In the genomic region with DNA sequence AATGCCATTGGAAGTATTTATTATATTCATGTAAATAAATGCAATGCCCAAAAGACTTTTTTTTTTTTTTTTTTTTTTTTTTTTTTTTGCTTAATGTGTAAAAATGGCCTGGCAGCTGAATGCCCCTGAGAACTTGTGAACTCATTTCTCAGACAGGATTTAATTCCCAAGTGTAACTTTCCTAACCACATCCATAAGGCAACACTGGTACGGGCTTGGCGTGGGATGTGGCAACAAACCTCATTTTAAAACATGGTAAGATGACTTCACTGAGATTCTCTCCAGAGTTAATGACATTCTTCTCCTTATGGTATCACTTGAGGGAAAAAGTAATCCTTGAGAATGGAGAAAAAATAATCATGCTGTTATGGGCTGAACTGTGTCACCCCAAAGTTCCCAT, we compare ENCODE assay signal across 21 cellular contexts.
"Had no signal": no experiment of that assay in that cellular context is flagged by ENCODE, and none has a peak within 500 bp of the region (broad histone marks: within the 10 kb centered on the region; RNA-seq: fewer than 3 reads in every experiment).

No MANE protein-coding gene starts in this region.

- DNase-seq: activated CD8-positive, alpha-beta memory T cell treated with anti-CD3 and anti-CD28 coated beads for 24 hours; activated gamma-delta T cell; activated T-cell treated with anti-CD3 and anti-CD28 coated beads, Interleukin-2, amount 50 U/mL, for 72 hours; endodermal cell; heart right ventricle; kidney glomerular epithelial cell; left ventricle myocardium superior; naive B cell; right cardiac atrium; stimulated activated CD4-positive, alpha-beta T cell treated with anti-CD3 and anti-CD28 coated beads, Interleukin-4, amount 100 ng/mL, for 24 hours; stomach; T-cell; T-helper 9 cell; testis; upper lobe of left lung had no signal

- H3K4me1 ChIP-seq: heart right ventricle, prostate gland, stomach, testis, upper lobe of left lung had no signal

- ATAC-seq: activated CD4-positive, CD25-positive, alpha-beta regulatory T cell treated with anti-CD3 and anti-CD28 coated beads, Interleukin-2, amount 50 U/mL, for 24 hours; activated T-cell treated with anti-CD3 and anti-CD28 coated beads, Interleukin-2, amount 50 U/mL, for 72 hours; left ventricle myocardium superior; SK-N-SH treated with all-trans-retinoic acid at 6 μM for 48 hours; stimulated activated effector memory CD8-positive, alpha-beta T cell treated with anti-CD3 and anti-CD28 coated beads, Interleukin-12 subunit alpha, Interleukin-12 subunit beta, amount 100 ng/mL, for 72 hours; T-cell had no signal

- H3K4me3 ChIP-seq: heart right ventricle, prostate gland, smooth muscle cell, stomach, testis, upper lobe of left lung had no signal

- H3K4me2 ChIP-seq: smooth muscle cell had no signal

- H3K9me3 ChIP-seq: heart right ventricle, prostate gland, stomach, testis, upper lobe of left lung had no signal

- H3K27me3 ChIP-seq: heart right ventricle, stomach, testis, upper lobe of left lung had no signal

- H3K27ac ChIP-seq: epithelial cell of prostate, heart right ventricle, prostate gland, stomach, testis, upper lobe of left lung had no signal

- H3K36me3 ChIP-seq: heart right ventricle, prostate gland, stomach, upper lobe of left lung had no signal
